ENCODE assay signal across 10 cellular contexts in the genomic region with DNA sequence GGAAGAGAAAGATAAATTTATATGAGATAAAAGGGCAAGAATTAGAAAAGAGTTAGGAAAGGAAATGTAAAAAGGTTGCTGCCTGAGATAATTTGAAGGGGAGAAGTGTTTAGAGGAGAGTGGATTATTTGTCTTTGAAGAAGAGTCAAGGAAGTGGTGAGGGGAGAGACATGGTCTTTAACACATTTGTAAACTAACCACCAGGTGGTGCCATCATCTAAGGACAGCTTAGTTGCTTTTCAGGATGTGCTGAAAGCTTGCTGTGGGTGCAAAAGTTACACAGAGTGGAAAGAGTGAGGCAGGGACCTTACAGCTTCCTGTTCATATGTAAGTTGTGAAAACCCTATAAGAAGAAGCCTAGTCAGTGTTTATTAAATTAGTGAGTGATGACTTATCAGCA.
A peak's percentile ranks its signal among the peaks of the same experiment; 100 is the strongest.
DNase-seq lines count a peak whose midpoint lies in the region; TF ChIP-seq lines count a peak whose summit lies in the region.
"Had no signal": no experiment of that assay in that cellular context is flagged by ENCODE, and none has a peak within 500 bp of the region (broad histone marks: within the 10 kb centered on the region; RNA-seq: fewer than 3 reads in every experiment).

No MANE protein-coding gene starts in this region.

- H3K4me1 ChIP-seq in CD8-positive, alpha-beta memory T cell (ENCODE audit: insufficient read depth, low read length): no peaks in the 10 kb centered on the region
- H3K4me1 ChIP-seq in stomach: no peaks in the 10 kb centered on the region

- no peak overlapping the region for H3K4me3 Mint-ChIP-seq in CD8-positive, alpha-beta memory T cell

- no peak overlapping the region for H3K27ac Mint-ChIP-seq in CD8-positive, alpha-beta memory T cell
- H3K27ac Mint-ChIP-seq: activated naive CD4-positive, alpha-beta T cell treated with anti-CD3 and anti-CD28 coated beads, Interleukin-2, amount 50 U/mL, for 72 hours had no signal

- H3K27me3 ChIP-seq in CD8-positive, alpha-beta memory T cell (ENCODE audit: insufficient read depth, low read length, poor library complexity, severe bottlenecking): no peaks in the 10 kb centered on the region
- H3K27me3 ChIP-seq in stomach: no peaks in the 10 kb centered on the region

- TF ChIP-seq CTCF in stomach (IDR thresholded peaks at IDR 0.05): no peak

- no peaks in the 10 kb centered on the region for H3K4me1 Mint-ChIP-seq in CD8-positive, alpha-beta memory T cell

- peaks cover 6 to 27% (median 16%) of the 10 kb centered on the region in 5 donors for H3K9me3 Mint-ChIP-seq in CD8-positive, alpha-beta memory T cell

- H3K4me3 ChIP-seq in CD8-positive, alpha-beta memory T cell (ENCODE audit: low read length): no peak overlapping the region
- no peak overlapping the region for H3K4me3 ChIP-seq in stomach

- H3K36me3 ChIP-seq in CD8-positive, alpha-beta memory T cell (ENCODE audit: insufficient read depth, low read length): no peaks in the 10 kb centered on the region
- H3K36me3 ChIP-seq in stomach: no peaks in the 10 kb centered on the region

- peak; percentile 23 for DNase-seq in stimulated activated CD4-positive, alpha-beta T cell treated with anti-CD3 and anti-CD28 coated beads, Interleukin-15, amount 100 ng/mL, for 24 hours
- DNase-seq in stimulated activated CD4-positive, alpha-beta T cell treated with anti-CD3 and anti-CD28 coated beads, Interleukin-4, amount 100 ng/mL, for 1 hour: no peak
- peak; percentile 10 to 27 for DNase-seq in NCI-H1930 (lab: John Stamatoyannopoulos, UW)
- peak; percentile 1 for DNase-seq in amniotic epithelial cell (ENCODE audit: low read depth)
- DNase-seq in CD8-positive, alpha-beta memory T cell: no peak
- no peak for DNase-seq in UCSD-AML1 (lab: John Stamatoyannopoulos, UW; ENCODE audit: unreplicated experiment)
- no peak for DNase-seq in stomach
- DNase-seq in epidermal melanocyte (ENCODE audit: insufficient read length, low spot score): no peak
- DNase-seq: IMR-90 had no signal

- peaks cover 7% of the 10 kb centered on the region for H3K9me3 ChIP-seq in CD8-positive, alpha-beta memory T cell (ENCODE audit: low read length)
- peaks cover 0 to 7% (median 0%) of the 10 kb centered on the region in 4 donors for H3K9me3 ChIP-seq in stomach

- H3K36me3 Mint-ChIP-seq in CD8-positive, alpha-beta memory T cell: peaks cover 0 to 21% (median 0%) of the 10 kb centered on the region in 3 donors

- CTCF ChIA-PET in CD8-positive, alpha-beta memory T cell (lab: Charles Lee): no interaction called here

- POLR2A ChIA-PET in CD8-positive, alpha-beta memory T cell (lab: Charles Lee): no interaction called here

- no peak overlapping the region for H3K27ac ChIP-seq in CD8-positive, alpha-beta memory T cell (ENCODE audit: low read depth, low read length)
- no peak overlapping the region for H3K27ac ChIP-seq in stomach

- peaks cover 0 to 8% of the 10 kb centered on the region in 2 donors for H3K27me3 Mint-ChIP-seq in CD8-positive, alpha-beta memory T cell

- no peak for TF ChIP-seq POLR2A in stomach (IDR thresholded peaks at IDR 0.05)

- TF ChIP-seq EP300 in stomach (IDR thresholded peaks at IDR 0.05): no peak

- intact Hi-C loops in stomach (cut with DNase I; ENCODE audit: low total_unique reads): no loop called here

Comparison
In these comparisons a context has a peak if more than half of its experiments do, and no peak if none do; other contexts are left out.
1. DNase-seq: peak in stimulated activated CD4-positive, alpha-beta T cell treated with anti-CD3 and anti-CD28 coated beads, Interleukin-15, amount 100 ng/mL, for 24 hours (single experiment), NCI-H1930 (2 of 2) and amniotic epithelial cell (single experiment); none in stimulated activated CD4-positive, alpha-beta T cell treated with anti-CD3 and anti-CD28 coated beads, Interleukin-4, amount 100 ng/mL, for 1 hour (single experiment), CD8-positive, alpha-beta memory T cell (0 of 5), UCSD-AML1 (single experiment), stomach (single experiment) and epidermal melanocyte (single experiment).